Comparison of ENCODE assay signal across 1 cellular context in genomic region chr2:27925640-27926472, GRCh38.
A peak's percentile ranks its signal among the peaks of the same experiment; 100 is the strongest.
TF ChIP-seq lines count a peak whose summit lies in the region.

No MANE protein-coding gene starts in this region.

TF ChIP-seq in K562, 482 proteins besides CTCF, POLR2A, EP300 and RAD21 (continues in another document):
- TF ChIP-seq DMBX1 (CRISPR knock-in tag; IDR thresholded peaks at IDR 0.05; ENCODE audit: borderline replicate concordance) (no peak), ZNF507 (tag; conservative IDR thresholded peaks at IDR 0.05) (no peak), MCM3 (IDR thresholded peaks at IDR 0.05) (no peak), NFE2 (IDR thresholded peaks at IDR 0.05; ENCODE audit: low read depth) (peak; percentile 97), SRF (CRISPR knock-in tag; IDR thresholded peaks at IDR 0.05) (peak in 1 of 2 experiments; percentile 87; a peak in 1 of 4 replicates), ZBTB17 (CRISPR knock-in tag; IDR thresholded peaks at IDR 0.05) (0 out of 2 replicates have a peak, but pooled peaks have one; percentile 67), HES1 (IDR thresholded peaks at IDR 0.05; ENCODE audit: low read depth) (no peak), CLOCK (CRISPR knock-in tag; IDR thresholded peaks at IDR 0.05; ENCODE audit: borderline replicate concordance) (no peak), TCF3 (CRISPR knock-in tag; IDR thresholded peaks at IDR 0.05) (0 out of 2 replicates have a peak, but pooled peaks have one; percentile 39), EHMT2 (IDR thresholded peaks at IDR 0.05) (0 out of 2 replicates have a peak, but pooled peaks have one; percentile 6), ARID1B (IDR thresholded peaks at IDR 0.05) (peak; percentile 84), TAF7 (tag; IDR thresholded peaks at IDR 0.05) (peak; percentile 28; the same call in 1 of the 2 replicates), SMARCA4 (IDR thresholded peaks at IDR 0.05) (peak; percentile 94), TRIM25 (IDR thresholded peaks at IDR 0.05; ENCODE audit: borderline replicate concordance) (0 out of 2 replicates have a peak, but pooled peaks have one; percentile 22), MAFK (IDR thresholded peaks at IDR 0.05; ENCODE audit: low read length) (peak; percentile 76), PHB2 (IDR thresholded peaks at IDR 0.05; ENCODE audit: low read depth) (no peak), TEAD4 (IDR thresholded peaks at IDR 0.05; ENCODE audit: low read length) (peak; percentile 50; the same call in 1 of the 2 replicates), TEAD4 (CRISPR knock-in tag; IDR thresholded peaks at IDR 0.05; ENCODE audit: borderline replicate concordance) (no peak), ZNF445 (CRISPR knock-in tag; IDR thresholded peaks at IDR 0.05; ENCODE audit: low read depth) (no peak), RAD51 (IDR thresholded peaks at IDR 0.05; ENCODE audit: borderline replicate concordance, low read depth) (no peak), DPF2 (IDR thresholded peaks at IDR 0.05) (peak; percentile 95), EWSR1 (IDR thresholded peaks at IDR 0.05; ENCODE audit: borderline replicate concordance, low read depth, partially characterized antibody) (no peak), SMAD1 (IDR thresholded peaks at IDR 0.05; ENCODE audit: low read depth, low read length, partially characterized antibody) (no peak), FOXA3 (CRISPR knock-in tag; conservative IDR thresholded peaks at IDR 0.05 in 1 of 2, IDR thresholded peaks at IDR 0.05 in 1 of 2) (peak; percentile 79 to 94; a peak in 3 of 4 replicates), IRF2 (CRISPR knock-in tag; IDR thresholded peaks at IDR 0.05) (no peak), ZNF217 (CRISPR knock-in tag; IDR thresholded peaks at IDR 0.05) (no peak), NFRKB (IDR thresholded peaks at IDR 0.05; ENCODE audit: low read depth) (no peak), TBL1XR1 (IDR thresholded peaks at IDR 0.05; ENCODE audit: low read length in 2 of 2) (peak in 1 of 2 experiments; percentile 73; a peak in 2 of 4 replicates), MEIS2 (IDR thresholded peaks at IDR 0.05; ENCODE audit: partially characterized antibody) (no peak), ZNF239 (CRISPR knock-in tag; IDR thresholded peaks at IDR 0.05) (no peak), PRDM10 (IDR thresholded peaks at IDR 0.05; ENCODE audit: partially characterized antibody) (peak; percentile 75), CBFA2T3 (IDR thresholded peaks at IDR 0.05) (peak; percentile 60), ZBTB40 (IDR thresholded peaks at IDR 0.05) (0 out of 2 replicates have a peak, but pooled peaks have one; percentile 25), ZBTB40 (CRISPR knock-in tag; IDR thresholded peaks at IDR 0.05) (no peak), SNRNP70 (optimal IDR thresholded peaks at IDR 0.05; ENCODE audit: low read depth, low read length) (no peak), PKNOX1 (IDR thresholded peaks at IDR 0.05) (peak; percentile 65), POLR2B (IDR thresholded peaks at IDR 0.05; ENCODE audit: low read depth, partially characterized antibody) (no peak), ZBTB33 (CRISPR knock-in tag; IDR thresholded peaks at IDR 0.05) (no peak), ZNF316 (IDR thresholded peaks at IDR 0.05) (peak; percentile 82), ZNF263 (CRISPR knock-in tag; IDR thresholded peaks at IDR 0.05; ENCODE audit: borderline replicate concordance) (no peak), ZBED1 (IDR thresholded peaks at IDR 0.05) (no peak), PYGO2 (tag; IDR thresholded peaks at IDR 0.05) (no peak)
